Comparison of ENCODE assay signal across 1 cellular context in the genomic region with DNA sequence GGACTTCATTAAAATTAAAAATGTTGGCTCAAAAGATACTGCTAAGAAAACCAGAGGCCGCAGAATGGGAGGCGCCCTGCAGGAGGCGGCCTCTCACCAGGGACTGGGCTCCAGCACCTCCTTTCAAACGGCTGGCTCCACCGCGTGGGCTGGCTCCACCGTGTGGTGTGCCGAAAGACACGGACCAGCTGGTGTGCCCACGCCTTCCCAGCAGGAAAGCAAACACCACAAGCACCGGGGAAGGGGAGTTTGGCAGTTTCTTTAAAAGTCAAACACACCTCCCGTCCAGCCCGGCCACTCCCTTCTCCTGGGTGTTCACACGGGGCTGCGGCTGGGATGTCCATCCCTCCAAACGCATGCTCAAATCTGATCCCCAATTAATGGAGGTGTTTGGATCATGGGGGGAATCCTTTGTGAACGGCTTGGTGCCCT.
TF ChIP-seq lines count a peak whose summit lies in the region.

No MANE protein-coding gene starts in this region.

TF ChIP-seq in HepG2, 621 proteins besides CTCF, POLR2A, EP300 and RAD21 (continued from another document and continues in another):
- TF ChIP-seq, protein P1, sequence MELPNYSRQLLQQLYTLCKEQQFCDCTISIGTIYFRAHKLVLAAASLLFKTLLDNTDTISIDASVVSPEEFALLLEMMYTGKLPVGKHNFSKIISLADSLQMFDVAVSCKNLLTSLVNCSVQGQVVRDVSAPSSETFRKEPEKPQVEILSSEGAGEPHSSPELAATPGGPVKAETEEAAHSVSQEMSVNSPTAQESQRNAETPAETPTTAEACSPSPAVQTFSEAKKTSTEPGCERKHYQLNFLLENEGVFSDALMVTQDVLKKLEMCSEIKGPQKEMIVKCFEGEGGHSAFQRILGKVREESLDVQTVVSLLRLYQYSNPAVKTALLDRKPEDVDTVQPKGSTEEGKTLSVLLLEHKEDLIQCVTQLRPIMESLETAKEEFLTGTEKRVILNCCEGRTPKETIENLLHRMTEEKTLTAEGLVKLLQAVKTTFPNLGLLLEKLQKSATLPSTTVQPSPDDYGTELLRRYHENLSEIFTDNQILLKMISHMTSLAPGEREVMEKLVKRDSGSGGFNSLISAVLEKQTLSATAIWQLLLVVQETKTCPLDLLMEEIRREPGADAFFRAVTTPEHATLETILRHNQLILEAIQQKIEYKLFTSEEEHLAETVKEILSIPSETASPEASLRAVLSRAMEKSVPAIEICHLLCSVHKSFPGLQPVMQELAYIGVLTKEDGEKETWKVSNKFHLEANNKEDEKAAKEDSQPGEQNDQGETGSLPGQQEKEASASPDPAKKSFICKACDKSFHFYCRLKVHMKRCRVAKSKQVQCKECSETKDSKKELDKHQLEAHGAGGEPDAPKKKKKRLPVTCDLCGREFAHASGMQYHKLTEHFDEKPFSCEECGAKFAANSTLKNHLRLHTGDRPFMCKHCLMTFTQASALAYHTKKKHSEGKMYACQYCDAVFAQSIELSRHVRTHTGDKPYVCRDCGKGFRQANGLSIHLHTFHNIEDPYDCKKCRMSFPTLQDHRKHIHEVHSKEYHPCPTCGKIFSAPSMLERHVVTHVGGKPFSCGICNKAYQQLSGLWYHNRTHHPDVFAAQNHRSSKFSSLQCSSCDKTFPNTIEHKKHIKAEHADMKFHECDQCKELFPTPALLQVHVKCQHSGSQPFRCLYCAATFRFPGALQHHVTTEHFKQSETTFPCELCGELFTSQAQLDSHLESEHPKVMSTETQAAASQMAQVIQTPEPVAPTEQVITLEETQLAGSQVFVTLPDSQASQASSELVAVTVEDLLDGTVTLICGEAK (IDR thresholded peaks at IDR 0.05) = no peak
- TF ChIP-seq, protein P1 (CRISPR knock-in tag; IDR thresholded peaks at IDR 0.05) = no peak
- TF ChIP-seq TAF1 (CRISPR knock-in tag; IDR thresholded peaks at IDR 0.05) (no peak), TSC22D2 (CRISPR knock-in tag; IDR thresholded peaks at IDR 0.05; ENCODE audit: borderline replicate concordance) (no peak), ZFP1 (CRISPR knock-in tag; IDR thresholded peaks at IDR 0.05) (no peak), TEAD2 (CRISPR knock-in tag; IDR thresholded peaks at IDR 0.05) (no peak), NR2F6 (IDR thresholded peaks at IDR 0.05) (no peak), NR2F6 (CRISPR knock-in tag; IDR thresholded peaks at IDR 0.05) (peak; percentile 34; the same call in 1 of the 2 replicates), HNRNPL (IDR thresholded peaks at IDR 0.05; ENCODE audit: low read depth, low read length) (0 out of 2 replicates have a peak, but pooled peaks have one; percentile 43), CREB1 (IDR thresholded peaks at IDR 0.05) (no peak), CREB1 (CRISPR knock-in tag; IDR thresholded peaks at IDR 0.05) (0 out of 2 replicates have a peak, but pooled peaks have one; percentile 17), HNRNPH1 (optimal IDR thresholded peaks at IDR 0.05; ENCODE audit: low read depth, low read length) (no peak), PHF21A (CRISPR knock-in tag; IDR thresholded peaks at IDR 0.05) (no peak), CEBPG (CRISPR knock-in tag; IDR thresholded peaks at IDR 0.05) (0 out of 2 replicates have a peak, but pooled peaks have one; percentile 19), KLF16 (CRISPR knock-in tag; IDR thresholded peaks at IDR 0.05) (peak in 1 of 2 experiments; percentile 39; a peak in 1 of 4 replicates), ZNF501 (CRISPR knock-in tag; IDR thresholded peaks at IDR 0.05) (peak; percentile 66; the same call in 1 of the 2 replicates), ARNT2 (CRISPR knock-in tag; IDR thresholded peaks at IDR 0.05; ENCODE audit: low read depth) (no peak), ZNF674 (CRISPR knock-in tag; IDR thresholded peaks at IDR 0.05; ENCODE audit: low read depth) (no peak), ZNF644 (CRISPR knock-in tag; IDR thresholded peaks at IDR 0.05; ENCODE audit: low read depth) (no peak), ATM (IDR thresholded peaks at IDR 0.05; ENCODE audit: borderline replicate concordance) (no peak), ZBTB38 (CRISPR knock-in tag; IDR thresholded peaks at IDR 0.05) (peak; percentile 56; the same call in 1 of the 2 replicates), ZNF891 (CRISPR knock-in tag; IDR thresholded peaks at IDR 0.05) (0 out of 2 replicates have a peak, but pooled peaks have one; percentile 37), BRD4 (CRISPR knock-in tag; IDR thresholded peaks at IDR 0.05) (no peak), ZSCAN29 (CRISPR knock-in tag; conservative IDR thresholded peaks at IDR 0.05) (no peak), JUNB (CRISPR knock-in tag; IDR thresholded peaks at IDR 0.05; ENCODE audit: borderline replicate concordance) (no peak), ZNF382 (CRISPR knock-in tag; IDR thresholded peaks at IDR 0.05; ENCODE audit: borderline replicate concordance) (no peak), SAFB2 (CRISPR knock-in tag; IDR thresholded peaks at IDR 0.05; ENCODE audit: borderline replicate concordance, low read depth) (no peak), ZSCAN9 (CRISPR knock-in tag; IDR thresholded peaks at IDR 0.05; ENCODE audit: borderline replicate concordance) (no peak), ZNF253 (CRISPR knock-in tag; IDR thresholded peaks at IDR 0.05; ENCODE audit: borderline replicate concordance) (no peak), NKX3-1 (CRISPR knock-in tag; IDR thresholded peaks at IDR 0.05) (no peak)
- TF ChIP-seq, protein P2, sequence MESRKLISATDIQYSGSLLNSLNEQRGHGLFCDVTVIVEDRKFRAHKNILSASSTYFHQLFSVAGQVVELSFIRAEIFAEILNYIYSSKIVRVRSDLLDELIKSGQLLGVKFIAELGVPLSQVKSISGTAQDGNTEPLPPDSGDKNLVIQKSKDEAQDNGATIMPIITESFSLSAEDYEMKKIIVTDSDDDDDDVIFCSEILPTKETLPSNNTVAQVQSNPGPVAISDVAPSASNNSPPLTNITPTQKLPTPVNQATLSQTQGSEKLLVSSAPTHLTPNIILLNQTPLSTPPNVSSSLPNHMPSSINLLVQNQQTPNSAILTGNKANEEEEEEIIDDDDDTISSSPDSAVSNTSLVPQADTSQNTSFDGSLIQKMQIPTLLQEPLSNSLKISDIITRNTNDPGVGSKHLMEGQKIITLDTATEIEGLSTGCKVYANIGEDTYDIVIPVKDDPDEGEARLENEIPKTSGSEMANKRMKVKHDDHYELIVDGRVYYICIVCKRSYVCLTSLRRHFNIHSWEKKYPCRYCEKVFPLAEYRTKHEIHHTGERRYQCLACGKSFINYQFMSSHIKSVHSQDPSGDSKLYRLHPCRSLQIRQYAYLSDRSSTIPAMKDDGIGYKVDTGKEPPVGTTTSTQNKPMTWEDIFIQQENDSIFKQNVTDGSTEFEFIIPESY (CRISPR knock-in tag; IDR thresholded peaks at IDR 0.05) = peak; percentile 97
- TF ChIP-seq, protein P3, sequence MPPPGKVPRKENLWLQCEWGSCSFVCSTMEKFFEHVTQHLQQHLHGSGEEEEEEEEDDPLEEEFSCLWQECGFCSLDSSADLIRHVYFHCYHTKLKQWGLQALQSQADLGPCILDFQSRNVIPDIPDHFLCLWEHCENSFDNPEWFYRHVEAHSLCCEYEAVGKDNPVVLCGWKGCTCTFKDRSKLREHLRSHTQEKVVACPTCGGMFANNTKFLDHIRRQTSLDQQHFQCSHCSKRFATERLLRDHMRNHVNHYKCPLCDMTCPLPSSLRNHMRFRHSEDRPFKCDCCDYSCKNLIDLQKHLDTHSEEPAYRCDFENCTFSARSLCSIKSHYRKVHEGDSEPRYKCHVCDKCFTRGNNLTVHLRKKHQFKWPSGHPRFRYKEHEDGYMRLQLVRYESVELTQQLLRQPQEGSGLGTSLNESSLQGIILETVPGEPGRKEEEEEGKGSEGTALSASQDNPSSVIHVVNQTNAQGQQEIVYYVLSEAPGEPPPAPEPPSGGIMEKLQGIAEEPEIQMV (CRISPR knock-in tag; IDR thresholded peaks at IDR 0.05; ENCODE audit: low read depth) = no peak
- TF ChIP-seq, protein P4, sequence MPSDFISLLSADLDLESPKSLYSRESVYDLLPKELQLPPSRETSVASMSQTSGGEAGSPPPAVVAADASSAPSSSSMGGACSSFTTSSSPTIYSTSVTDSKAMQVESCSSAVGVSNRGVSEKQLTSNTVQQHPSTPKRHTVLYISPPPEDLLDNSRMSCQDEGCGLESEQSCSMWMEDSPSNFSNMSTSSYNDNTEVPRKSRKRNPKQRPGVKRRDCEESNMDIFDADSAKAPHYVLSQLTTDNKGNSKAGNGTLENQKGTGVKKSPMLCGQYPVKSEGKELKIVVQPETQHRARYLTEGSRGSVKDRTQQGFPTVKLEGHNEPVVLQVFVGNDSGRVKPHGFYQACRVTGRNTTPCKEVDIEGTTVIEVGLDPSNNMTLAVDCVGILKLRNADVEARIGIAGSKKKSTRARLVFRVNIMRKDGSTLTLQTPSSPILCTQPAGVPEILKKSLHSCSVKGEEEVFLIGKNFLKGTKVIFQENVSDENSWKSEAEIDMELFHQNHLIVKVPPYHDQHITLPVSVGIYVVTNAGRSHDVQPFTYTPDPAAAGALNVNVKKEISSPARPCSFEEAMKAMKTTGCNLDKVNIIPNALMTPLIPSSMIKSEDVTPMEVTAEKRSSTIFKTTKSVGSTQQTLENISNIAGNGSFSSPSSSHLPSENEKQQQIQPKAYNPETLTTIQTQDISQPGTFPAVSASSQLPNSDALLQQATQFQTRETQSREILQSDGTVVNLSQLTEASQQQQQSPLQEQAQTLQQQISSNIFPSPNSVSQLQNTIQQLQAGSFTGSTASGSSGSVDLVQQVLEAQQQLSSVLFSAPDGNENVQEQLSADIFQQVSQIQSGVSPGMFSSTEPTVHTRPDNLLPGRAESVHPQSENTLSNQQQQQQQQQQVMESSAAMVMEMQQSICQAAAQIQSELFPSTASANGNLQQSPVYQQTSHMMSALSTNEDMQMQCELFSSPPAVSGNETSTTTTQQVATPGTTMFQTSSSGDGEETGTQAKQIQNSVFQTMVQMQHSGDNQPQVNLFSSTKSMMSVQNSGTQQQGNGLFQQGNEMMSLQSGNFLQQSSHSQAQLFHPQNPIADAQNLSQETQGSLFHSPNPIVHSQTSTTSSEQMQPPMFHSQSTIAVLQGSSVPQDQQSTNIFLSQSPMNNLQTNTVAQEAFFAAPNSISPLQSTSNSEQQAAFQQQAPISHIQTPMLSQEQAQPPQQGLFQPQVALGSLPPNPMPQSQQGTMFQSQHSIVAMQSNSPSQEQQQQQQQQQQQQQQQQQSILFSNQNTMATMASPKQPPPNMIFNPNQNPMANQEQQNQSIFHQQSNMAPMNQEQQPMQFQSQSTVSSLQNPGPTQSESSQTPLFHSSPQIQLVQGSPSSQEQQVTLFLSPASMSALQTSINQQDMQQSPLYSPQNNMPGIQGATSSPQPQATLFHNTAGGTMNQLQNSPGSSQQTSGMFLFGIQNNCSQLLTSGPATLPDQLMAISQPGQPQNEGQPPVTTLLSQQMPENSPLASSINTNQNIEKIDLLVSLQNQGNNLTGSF (CRISPR knock-in tag; IDR thresholded peaks at IDR 0.05) = no peak
- TF ChIP-seq, protein P5, sequence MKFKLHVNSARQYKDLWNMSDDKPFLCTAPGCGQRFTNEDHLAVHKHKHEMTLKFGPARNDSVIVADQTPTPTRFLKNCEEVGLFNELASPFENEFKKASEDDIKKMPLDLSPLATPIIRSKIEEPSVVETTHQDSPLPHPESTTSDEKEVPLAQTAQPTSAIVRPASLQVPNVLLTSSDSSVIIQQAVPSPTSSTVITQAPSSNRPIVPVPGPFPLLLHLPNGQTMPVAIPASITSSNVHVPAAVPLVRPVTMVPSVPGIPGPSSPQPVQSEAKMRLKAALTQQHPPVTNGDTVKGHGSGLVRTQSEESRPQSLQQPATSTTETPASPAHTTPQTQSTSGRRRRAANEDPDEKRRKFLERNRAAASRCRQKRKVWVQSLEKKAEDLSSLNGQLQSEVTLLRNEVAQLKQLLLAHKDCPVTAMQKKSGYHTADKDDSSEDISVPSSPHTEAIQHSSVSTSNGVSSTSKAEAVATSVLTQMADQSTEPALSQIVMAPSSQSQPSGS (CRISPR knock-in tag; IDR thresholded peaks at IDR 0.05) = peak; percentile 41; the same call in 1 of the 2 replicates
- TF ChIP-seq, protein P6, sequence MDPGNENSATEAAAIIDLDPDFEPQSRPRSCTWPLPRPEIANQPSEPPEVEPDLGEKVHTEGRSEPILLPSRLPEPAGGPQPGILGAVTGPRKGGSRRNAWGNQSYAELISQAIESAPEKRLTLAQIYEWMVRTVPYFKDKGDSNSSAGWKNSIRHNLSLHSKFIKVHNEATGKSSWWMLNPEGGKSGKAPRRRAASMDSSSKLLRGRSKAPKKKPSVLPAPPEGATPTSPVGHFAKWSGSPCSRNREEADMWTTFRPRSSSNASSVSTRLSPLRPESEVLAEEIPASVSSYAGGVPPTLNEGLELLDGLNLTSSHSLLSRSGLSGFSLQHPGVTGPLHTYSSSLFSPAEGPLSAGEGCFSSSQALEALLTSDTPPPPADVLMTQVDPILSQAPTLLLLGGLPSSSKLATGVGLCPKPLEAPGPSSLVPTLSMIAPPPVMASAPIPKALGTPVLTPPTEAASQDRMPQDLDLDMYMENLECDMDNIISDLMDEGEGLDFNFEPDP (CRISPR knock-in tag; conservative IDR thresholded peaks at IDR 0.05) = no peak
- TF ChIP-seq, protein P7, sequence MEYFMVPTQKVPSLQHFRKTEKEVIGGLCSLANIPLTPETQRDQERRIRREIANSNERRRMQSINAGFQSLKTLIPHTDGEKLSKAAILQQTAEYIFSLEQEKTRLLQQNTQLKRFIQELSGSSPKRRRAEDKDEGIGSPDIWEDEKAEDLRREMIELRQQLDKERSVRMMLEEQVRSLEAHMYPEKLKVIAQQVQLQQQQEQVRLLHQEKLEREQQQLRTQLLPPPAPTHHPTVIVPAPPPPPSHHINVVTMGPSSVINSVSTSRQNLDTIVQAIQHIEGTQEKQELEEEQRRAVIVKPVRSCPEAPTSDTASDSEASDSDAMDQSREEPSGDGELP (IDR thresholded peaks at IDR 0.05; ENCODE audit: borderline replicate concordance, low read depth) = peak; percentile 92
